8 cellular contexts compared by ENCODE assay signal in genomic region chr7:100127866-100128601, GRCh38. TPM values are rescaled to one million over a fixed set of nuclear protein-coding genes. Genes with fewer than 3 reads are reported as not detected.
A peak's percentile ranks its signal among the peaks of the same experiment; 100 is the strongest.
DNase-seq lines count a peak whose midpoint lies in the region; ATAC-seq and TF ChIP-seq lines count a peak whose summit lies in the region.

No MANE protein-coding gene starts in this region.

- H3K36me3 ChIP-seq in ACC112 (ENCODE audit: insufficient read depth, low read length), result no peaks in the 10 kb centered on the region
- no peaks in the 10 kb centered on the region for H3K36me3 ChIP-seq in RWPE2 (ENCODE audit: low read depth)
- H3K36me3 ChIP-seq in lower lobe of right lung, result no peaks in the 10 kb centered on the region
- H3K36me3 ChIP-seq in thyroid gland, result no peaks in the 10 kb centered on the region

- peaks cover 5% of the 10 kb centered on the region for H3K79me2 ChIP-seq in ACC112 (ENCODE audit: control insufficient read depth, insufficient read depth, low read length, unreplicated experiment)

- ATAC-seq in GM18505 (IDR thresholded peaks at IDR 0.05; ENCODE audit: unreplicated experiment), result peak; percentile 7
- peak; percentile 9; the same call in 1 of the 3 replicates for ATAC-seq in RWPE2 (ENCODE audit: low read depth)
- ATAC-seq in lower lobe of right lung, result peak; percentile 4 to 5
- ATAC-seq in HG03565 (IDR thresholded peaks at IDR 0.05; ENCODE audit: unreplicated experiment), result no peak
- ATAC-seq in HG03442 (IDR thresholded peaks at IDR 0.05; ENCODE audit: unreplicated experiment), result no peak

- TF ChIP-seq CTCF in RWPE2 (IDR thresholded peaks at IDR 0.05; ENCODE audit: poor library complexity, severe bottlenecking) (no peak), lower lobe of right lung (IDR thresholded peaks at IDR 0.05) (no peak), thyroid gland (IDR thresholded peaks at IDR 0.05) (no peak)

- H3K27ac ChIP-seq in ACC112 (ENCODE audit: low read depth, low read length), result no peak overlapping the region
- peak overlapping the region; percentile 89 for H3K27ac ChIP-seq in RWPE2 (ENCODE audit: poor library complexity, severe bottlenecking)
- H3K27ac ChIP-seq in caudate nucleus (ENCODE audit: low read depth, low read length), result peak overlapping the region; percentile 99
- peak overlapping the region; percentile 90 for H3K27ac ChIP-seq in lower lobe of right lung
- H3K27ac ChIP-seq in thyroid gland, result peak overlapping the region; percentile 93 to 100 (median 97)

- DNase-seq in RWPE2 (ENCODE audit: low spot score), result no peak
- DNase-seq in caudate nucleus (lab: John Stamatoyannopoulos, UW), result peak in 15 of 61 donors; percentile 6 to 53 (median 37)
- DNase-seq in lower lobe of right lung, result no peak
- DNase-seq in thyroid gland, result no peak

- H2AFZ ChIP-seq in ACC112 (ENCODE audit: low read length, unreplicated experiment), result peak overlapping the region; percentile 83

- H3K4me1 ChIP-seq in ACC112 (ENCODE audit: control insufficient read depth, insufficient read depth, low read length, unreplicated experiment), result peaks cover 12% of the 10 kb centered on the region
- peaks cover 5% of the 10 kb centered on the region for H3K4me1 ChIP-seq in RWPE2 (ENCODE audit: insufficient read depth, poor library complexity, severe bottlenecking)
- H3K4me1 ChIP-seq in lower lobe of right lung, result peaks cover 36% of the 10 kb centered on the region
- H3K4me1 ChIP-seq in thyroid gland, result peaks cover 6 to 22% of the 10 kb centered on the region in 2 donors

- H3K4me3 ChIP-seq in ACC112 (ENCODE audit: low read depth, low read length) (peak overlapping the region; percentile 85), RWPE2 (ENCODE audit: severe bottlenecking) (peak overlapping the region; percentile 61), lower lobe of right lung (peak overlapping the region; percentile 81), thyroid gland (replicated peaks in 1 of 3) (peak overlapping the region; percentile 86 to 99 (median 93))

- intact Hi-C loops in lower lobe of right lung (cut with DNase I), result no loop called here
- intact Hi-C loops in thyroid gland (cut with DNase I), result loop anchor here (5.0 kb wide), 1 partner anchor 36 kb away; no protein-coding TSS in a partner anchor

- 8 to 10% methylated on average over 19 to 26 of the region's 37 CpGs for WGBS in thyroid gland, 2 donors

- no peaks in the 10 kb centered on the region for H3K27me3 ChIP-seq in ACC112 (ENCODE audit: insufficient read depth, low read length)
- H3K27me3 ChIP-seq in RWPE2 (ENCODE audit: insufficient read depth, poor library complexity, severe bottlenecking), result no peaks in the 10 kb centered on the region
- no peaks in the 10 kb centered on the region for H3K27me3 ChIP-seq in lower lobe of right lung (ENCODE audit: low read depth)
- no peaks in the 10 kb centered on the region for H3K27me3 ChIP-seq in thyroid gland

- TF ChIP-seq POLR2A in GM18505 (IDR thresholded peaks at IDR 0.05; ENCODE audit: borderline replicate concordance, extremely low read depth, insufficient read depth, insufficient read length), result no peak
- no peak for TF ChIP-seq POLR2A in thyroid gland (IDR thresholded peaks at IDR 0.05)

- H3K9me3 ChIP-seq in RWPE2 (ENCODE audit: severe bottlenecking) (no peaks in the 10 kb centered on the region), lower lobe of right lung (no peaks in the 10 kb centered on the region), thyroid gland (no peaks in the 10 kb centered on the region)

RNA-seq across cellular contexts. Expression of gene MBLAC1, which starts 1.3 kb away (rescaled TPM):
- 2.7 TPM for total RNA-seq in lower lobe of right lung
- 10 to 100 TPM in 1 of 4 donors, 1 to 10 TPM in 3; 3.0 to 12.5 (median 6.1) TPM for total RNA-seq in thyroid gland

RNA-seq across cellular contexts. Expression of gene CNPY4, which starts 8.6 kb away (rescaled TPM):
- total RNA-seq in lower lobe of right lung (10.5 TPM), thyroid gland (10 to 100 TPM in 3 of 4 donors, 1 to 10 TPM in 1; 4.1 to 14.5 (median 13.1) TPM)

RNA-seq across cellular contexts. Expression of gene TAF6, which starts 8.9 kb away (rescaled TPM):
- 39.4 TPM for total RNA-seq in lower lobe of right lung
- 100 to 1,000 TPM in 1 of 4 donors, 10 to 100 TPM in 3; 50.3 to 104 (median 85.2) TPM for total RNA-seq in thyroid gland

RNA-seq across cellular contexts. Expression of gene LAMTOR4, which starts 20.7 kb away (rescaled TPM):
- total RNA-seq in lower lobe of right lung, result 131 TPM
- total RNA-seq in thyroid gland, result 100 to 1,000 TPM in 3 of 4 donors, 10 to 100 TPM in 1; 69.7 to 264 (median 204) TPM

RNA-seq across cellular contexts. Expression of gene AP4M1, which starts 26.6 kb away (rescaled TPM):
- 16.5 TPM for total RNA-seq in lower lobe of right lung
- 10 to 100 TPM in 3 of 4 donors, 1 to 10 TPM in 1; 9.1 to 26.6 (median 19.4) TPM for total RNA-seq in thyroid gland

Comparison
In these comparisons a context has a peak if more than half of its experiments do, and no peak if none do; other contexts are left out.
1. ATAC-seq: peak in GM18505 (single experiment), RWPE2 (single experiment) and lower lobe of right lung (2 of 2); none in HG03565 (single experiment) and HG03442 (single experiment).
2. Peak in every context shown above with its lines, with median percentiles within 50 percentile points of each other: H3K4me3 ChIP-seq.